Comparison of ENCODE assay signal across 4 cellular contexts in the genomic region with DNA sequence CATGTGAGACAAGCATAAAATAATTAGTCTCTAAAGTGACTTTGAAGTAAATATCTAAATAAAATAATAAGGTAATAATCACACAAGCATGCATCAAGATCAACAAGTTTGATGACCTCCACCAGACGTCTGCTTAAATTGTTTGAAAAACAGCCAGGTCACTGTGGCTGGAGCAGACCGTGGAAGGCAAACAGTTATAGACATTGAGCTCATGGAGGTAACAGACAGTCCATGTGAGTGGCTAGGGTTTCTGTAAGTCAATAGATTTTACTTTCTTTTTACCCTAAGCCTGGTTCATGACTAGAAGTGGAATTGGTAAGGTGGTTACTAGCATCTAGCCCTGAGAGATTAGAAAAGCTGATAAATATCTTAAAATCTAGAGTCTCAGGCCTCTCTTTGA. TPM values are rescaled to one million over a fixed set of nuclear protein-coding genes. Genes with fewer than 3 reads are reported as not detected.
"Had no signal": no experiment of that assay in that cellular context is flagged by ENCODE, and none has a peak within 500 bp of the region (broad histone marks: within the 10 kb centered on the region; RNA-seq: fewer than 3 reads in every experiment).

No MANE protein-coding gene starts in this region.

RNA-seq across cellular contexts. Expression of gene CDY2A, which starts 50.4 kb away (rescaled TPM):
- total RNA-seq: LHCN-M2, M059J, MCF 10A, NCI-H460 had no signal
